Comparison of ENCODE assay signal across 28 cellular contexts in the genomic region with DNA sequence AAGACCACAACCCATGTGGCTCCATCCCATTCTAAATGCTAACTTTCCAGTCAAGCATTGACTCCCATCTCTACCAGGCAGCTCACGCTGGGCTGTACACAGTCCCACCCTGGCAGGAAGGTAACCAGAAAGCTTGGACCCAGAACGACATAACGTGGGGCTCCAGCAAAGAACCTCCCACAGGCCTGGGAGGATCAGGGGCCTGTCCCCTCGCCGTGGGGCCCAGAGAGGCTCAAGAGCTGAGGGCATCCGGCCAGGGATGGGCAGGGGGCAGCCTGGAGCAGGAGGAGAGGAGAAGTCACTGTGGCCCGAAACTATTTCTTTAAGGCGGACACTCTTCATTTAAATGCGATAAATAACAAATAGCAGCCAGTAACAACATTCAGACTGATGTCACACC.
"Had no signal": no experiment of that assay in that cellular context is flagged by ENCODE, and none has a peak within 500 bp of the region (broad histone marks: within the 10 kb centered on the region; RNA-seq: fewer than 3 reads in every experiment).

No MANE protein-coding gene starts in this region.

- DNase-seq: stimulated activated CD4-positive, alpha-beta T cell treated with anti-CD3 and anti-CD28 coated beads, Interleukin-2, amount 100 ng/mL, for 48 hours; stimulated activated CD4-positive, alpha-beta T cell treated with anti-CD3 and anti-CD28 coated beads, Interleukin-4, amount 100 ng/mL, for 1 hour; stimulated activated CD4-positive, alpha-beta T cell treated with anti-CD3 and anti-CD28 coated beads, Interleukin-4, amount 100 ng/mL, for 24 hours; stimulated activated CD4-positive, alpha-beta T cell treated with anti-CD3 and anti-CD28 coated beads, Interleukin-4, amount 100 ng/mL, for 4 hours; stimulated activated CD8-positive, alpha-beta memory T cell treated with anti-CD3 and anti-CD28 coated beads, Interleukin-4, amount 100 ng/mL, for 48 hours; stimulated activated naive B cell treated with anti-CD40 and anti-IgM and Interleukin-4, amounts not matched to agents 10 μg/mL and 1 μg/mL and 100 μg/mL, for 72 hours; stimulated activated naive CD4-positive, alpha-beta T cell; stimulated activated naive CD4-positive, alpha-beta T cell treated with Interleukin-2 at 50 U/mL for 16 hours; stimulated activated naive CD8-positive, alpha-beta T cell treated with anti-CD3 and anti-CD28 coated beads, Interleukin-15, amount 100 ng/mL, for 72 hours; stimulated activated naive CD8-positive, alpha-beta T cell treated with anti-CD3 and anti-CD28 coated beads, Interleukin-15, Interleukin-2, amounts not matched to agents 100 U/mL and 50 U/mL, for 24 hours; stomach; substantia nigra; testis; tibial artery; transverse colon; trophoblast cell; upper lobe of left lung; upper lobe of right lung; uterus had no signal

- H3K9me3 Mint-ChIP-seq: stimulated activated effector memory CD8-positive, alpha-beta T cell treated with anti-CD3 and anti-CD28 coated beads, Interleukin-12 subunit alpha, Interleukin-12 subunit beta, amount 100 ng/mL, for 72 hours; stimulated activated memory B cell treated with anti-CD40 and anti-IgM and Interleukin-4, amounts not matched to agents 10 μg/mL and 1 μg/mL and 100 μg/mL, for 72 hours; stimulated activated naive B cell treated with anti-CD40 and anti-IgM and Interleukin-4, amounts not matched to agents 10 μg/mL and 1 μg/mL and 100 μg/mL, for 72 hours; stimulated activated naive CD8-positive, alpha-beta T cell treated with anti-CD3 and anti-CD28 coated beads, Interleukin-15, amount 100 ng/mL, for 72 hours; stimulated activated naive CD8-positive, alpha-beta T cell treated with anti-CD3 and anti-CD28 coated beads, Interleukin-15, Interleukin-2, amounts not matched to agents 100 ng/mL and 50 ng/mL, for 24 hours; type B pancreatic cell had no signal

- H3K36me3 Mint-ChIP-seq: stimulated activated effector memory CD8-positive, alpha-beta T cell treated with anti-CD3 and anti-CD28 coated beads, Interleukin-12 subunit alpha, Interleukin-12 subunit beta, amount 100 ng/mL, for 72 hours; stimulated activated memory B cell treated with anti-CD40 and anti-IgM and Interleukin-4, amounts not matched to agents 10 μg/mL and 1 μg/mL and 100 μg/mL, for 72 hours; stimulated activated naive B cell treated with anti-CD40 and anti-IgM and Interleukin-4, amounts not matched to agents 10 μg/mL and 1 μg/mL and 100 μg/mL, for 72 hours had no signal

- H3K4me3 ChIP-seq: stomach, suprapubic skin, testis, thoracic aorta, thyroid gland, tibial artery, tibial nerve, transverse colon, upper lobe of left lung, upper lobe of right lung, uterus, vagina had no signal

- H3K4me3 Mint-ChIP-seq: stimulated activated effector memory CD8-positive, alpha-beta T cell treated with anti-CD3 and anti-CD28 coated beads, Interleukin-12 subunit alpha, Interleukin-12 subunit beta, amount 100 ng/mL, for 72 hours; stimulated activated memory B cell treated with anti-CD40 and anti-IgM and Interleukin-4, amounts not matched to agents 10 μg/mL and 1 μg/mL and 100 μg/mL, for 72 hours; stimulated activated naive B cell treated with anti-CD40 and anti-IgM and Interleukin-4, amounts not matched to agents 10 μg/mL and 1 μg/mL and 100 μg/mL, for 72 hours; stimulated activated naive CD8-positive, alpha-beta T cell treated with anti-CD3 and anti-CD28 coated beads, Interleukin-15, amount 100 ng/mL, for 72 hours; stimulated activated naive CD8-positive, alpha-beta T cell treated with anti-CD3 and anti-CD28 coated beads, Interleukin-15, Interleukin-2, amounts not matched to agents 100 ng/mL and 50 ng/mL, for 24 hours; type B pancreatic cell had no signal

- H3K27me3 Mint-ChIP-seq: type B pancreatic cell had no signal

- H3K27ac Mint-ChIP-seq: stimulated activated effector memory CD8-positive, alpha-beta T cell treated with anti-CD3 and anti-CD28 coated beads, Interleukin-12 subunit alpha, Interleukin-12 subunit beta, amount 100 ng/mL, for 72 hours; stimulated activated memory B cell treated with anti-CD40 and anti-IgM and Interleukin-4, amounts not matched to agents 10 μg/mL and 1 μg/mL and 100 μg/mL, for 72 hours; stimulated activated naive B cell treated with anti-CD40 and anti-IgM and Interleukin-4, amounts not matched to agents 10 μg/mL and 1 μg/mL and 100 μg/mL, for 72 hours; stimulated activated naive CD8-positive, alpha-beta T cell treated with anti-CD3 and anti-CD28 coated beads, Interleukin-15, amount 100 ng/mL, for 72 hours; stimulated activated naive CD8-positive, alpha-beta T cell treated with anti-CD3 and anti-CD28 coated beads, Interleukin-15, Interleukin-2, amounts not matched to agents 100 ng/mL and 50 ng/mL, for 24 hours; type B pancreatic cell had no signal

- H3K36me3 ChIP-seq: stomach, suprapubic skin, thoracic aorta, thyroid gland, tibial artery, tibial nerve, transverse colon, upper lobe of left lung, upper lobe of right lung, uterus, vagina had no signal

- H3K27ac ChIP-seq: stomach, suprapubic skin, testis, thoracic aorta, thyroid gland, tibial artery, tibial nerve, transverse colon, upper lobe of left lung, upper lobe of right lung, uterus, vagina had no signal

- H3K4me1 ChIP-seq: stomach, suprapubic skin, testis, tibial artery, tibial nerve, transverse colon, upper lobe of left lung, upper lobe of right lung, uterus, vagina had no signal

- H3K27me3 ChIP-seq: stomach, testis, thyroid gland, tibial nerve, transverse colon, upper lobe of left lung, upper lobe of right lung, uterus, vagina had no signal

- ATAC-seq: stimulated activated effector memory CD8-positive, alpha-beta T cell treated with anti-CD3 and anti-CD28 coated beads, Interleukin-12 subunit alpha, Interleukin-12 subunit beta, amount 100 ng/mL, for 72 hours; stimulated activated memory B cell treated with anti-CD40 and anti-IgM and Interleukin-4, amounts not matched to agents 10 μg/mL and 1 μg/mL and 100 μg/mL, for 72 hours; stimulated activated naive B cell treated with anti-CD40 and anti-IgM and Interleukin-4, amounts not matched to agents 10 μg/mL and 1 μg/mL and 100 μg/mL, for 72 hours; stimulated activated naive CD8-positive, alpha-beta T cell treated with anti-CD3 and anti-CD28 coated beads, Interleukin-15, amount 100 ng/mL, for 72 hours; stimulated activated naive CD8-positive, alpha-beta T cell treated with anti-CD3 and anti-CD28 coated beads, Interleukin-15, Interleukin-2, amounts not matched to agents 100 U/mL and 50 U/mL, for 24 hours had no signal

- H3K9me3 ChIP-seq: suprapubic skin, testis, thoracic aorta, thyroid gland, transverse colon, upper lobe of left lung, upper lobe of right lung, uterus, vagina had no signal

- H3K4me1 Mint-ChIP-seq: stimulated activated memory B cell treated with anti-CD40 and anti-IgM and Interleukin-4, amounts not matched to agents 10 μg/mL and 1 μg/mL and 100 μg/mL, for 72 hours; stimulated activated naive CD8-positive, alpha-beta T cell treated with anti-CD3 and anti-CD28 coated beads, Interleukin-15, amount 100 ng/mL, for 72 hours had no signal
